1 cellular context compared by ENCODE assay signal in genomic region chr5:92504346-92504745, GRCh38.
TF ChIP-seq lines count a peak whose summit lies in the region.

No MANE protein-coding gene starts in this region.

TF ChIP-seq in GM23338, 12 proteins besides CTCF, POLR2A, EP300 and RAD21 (continued from another document):
- TF ChIP-seq ZNF462 (CRISPR knock-in tag; IDR thresholded peaks at IDR 0.05) (no peak), ZNF114 (CRISPR knock-in tag; IDR thresholded peaks at IDR 0.05) (no peak), ETS1 (IDR thresholded peaks at IDR 0.05) (no peak), EZH2 (IDR thresholded peaks at IDR 0.05; ENCODE audit: low read depth, unreplicated experiment) (no peak)
